In the genomic region with DNA sequence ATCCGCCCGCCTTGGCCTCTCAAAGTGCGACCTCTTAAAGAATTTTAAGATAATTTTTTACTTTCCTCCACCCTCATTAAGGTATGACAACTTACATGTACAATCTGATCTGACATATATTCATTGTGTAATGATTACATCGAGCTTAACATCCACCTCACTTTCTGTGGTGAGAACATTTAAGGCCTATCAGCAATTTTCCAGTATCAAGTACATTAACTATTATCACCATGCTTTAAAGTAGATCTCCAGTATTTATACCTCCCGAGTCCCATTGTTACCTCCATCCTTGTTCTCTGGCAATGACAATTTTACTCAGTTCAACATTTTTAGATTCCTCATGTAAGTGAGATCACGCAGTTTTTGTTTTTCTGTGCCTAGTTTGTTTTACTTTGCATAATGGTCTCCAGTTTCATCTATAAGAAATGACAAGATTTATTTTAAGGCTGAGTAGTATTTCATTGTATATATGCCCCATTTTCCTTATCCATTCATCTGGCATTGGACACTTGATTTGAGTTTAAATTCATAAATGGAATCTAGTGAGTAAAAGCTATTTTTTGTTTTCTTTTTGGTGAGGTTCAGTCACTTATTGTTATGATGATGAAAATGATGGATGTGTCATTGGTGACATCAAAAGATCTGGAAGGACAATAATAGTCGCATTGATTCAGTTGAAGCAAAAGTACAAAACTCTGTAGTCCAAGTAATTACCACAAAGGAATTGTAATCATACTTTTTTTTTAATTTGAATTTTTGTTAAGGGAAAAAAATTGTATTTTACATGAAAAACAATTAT, we compare ENCODE assay signal across 2 cellular contexts.
TF ChIP-seq lines count a peak whose summit lies in the region.

No MANE protein-coding gene starts in this region.

TF ChIP-seq in A549, 52 proteins besides CTCF, POLR2A, EP300 and RAD21:
- no peak for TF ChIP-seq HOXB5 (CRISPR knock-in tag; IDR thresholded peaks at IDR 0.05)
- TF ChIP-seq, protein P1, sequence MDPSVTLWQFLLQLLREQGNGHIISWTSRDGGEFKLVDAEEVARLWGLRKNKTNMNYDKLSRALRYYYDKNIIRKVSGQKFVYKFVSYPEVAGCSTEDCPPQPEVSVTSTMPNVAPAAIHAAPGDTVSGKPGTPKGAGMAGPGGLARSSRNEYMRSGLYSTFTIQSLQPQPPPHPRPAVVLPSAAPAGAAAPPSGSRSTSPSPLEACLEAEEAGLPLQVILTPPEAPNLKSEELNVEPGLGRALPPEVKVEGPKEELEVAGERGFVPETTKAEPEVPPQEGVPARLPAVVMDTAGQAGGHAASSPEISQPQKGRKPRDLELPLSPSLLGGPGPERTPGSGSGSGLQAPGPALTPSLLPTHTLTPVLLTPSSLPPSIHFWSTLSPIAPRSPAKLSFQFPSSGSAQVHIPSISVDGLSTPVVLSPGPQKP (IDR thresholded peaks at IDR 0.05; ENCODE audit: low read depth, low read length): no peak
- TF ChIP-seq MAFK (IDR thresholded peaks at IDR 0.05; ENCODE audit: partially characterized antibody): peak; percentile 36
- TF ChIP-seq HEYL (CRISPR knock-in tag; IDR thresholded peaks at IDR 0.05): no peak
- TF ChIP-seq TFCP2L1 (CRISPR knock-in tag; IDR thresholded peaks at IDR 0.05): no peak
- no peak for TF ChIP-seq EHMT2 (IDR thresholded peaks at IDR 0.05; ENCODE audit: low read depth)
- no peak for TF ChIP-seq ATOH8 (CRISPR knock-in tag; IDR thresholded peaks at IDR 0.05; ENCODE audit: low read depth)
- TF ChIP-seq ESRRA (IDR thresholded peaks at IDR 0.05; ENCODE audit: borderline replicate concordance, low read length): no peak
- TF ChIP-seq ZSCAN20 (CRISPR knock-in tag; IDR thresholded peaks at IDR 0.05): no peak

TF ChIP-seq in H1, 55 proteins besides CTCF, POLR2A, EP300 and RAD21:
- TF ChIP-seq POLR2AphosphoS5 (IDR thresholded peaks at IDR 0.05; ENCODE audit: low read depth, low read length) (peak; percentile 80), ASH2L (IDR thresholded peaks at IDR 0.05; ENCODE audit: low read length) (peak; percentile 22), TAF7 (optimal IDR thresholded peaks at IDR 0.05; ENCODE audit: borderline replicate concordance, low read depth, low read length) (peak; percentile 70), BRCA1 (IDR thresholded peaks at IDR 0.05; ENCODE audit: low read depth, low read length) (peak; percentile 8; the same call in 1 of the 2 replicates), TBP (IDR thresholded peaks at IDR 0.05; ENCODE audit: low read depth, low read length) (no peak)
